ENCODE assay signal across 22 cellular contexts in genomic region chr9:112535364-112535763, GRCh38.
A peak's percentile ranks its signal among the peaks of the same experiment; 100 is the strongest.
DNase-seq lines count a peak whose midpoint lies in the region; ATAC-seq and TF ChIP-seq lines count a peak whose summit lies in the region.
"Had no signal": no experiment of that assay in that cellular context is flagged by ENCODE, and none has a peak within 500 bp of the region (broad histone marks: within the 10 kb centered on the region; RNA-seq: fewer than 3 reads in every experiment).

No MANE protein-coding gene starts in this region.

- H3K27ac Mint-ChIP-seq in stimulated activated memory B cell treated with anti-CD40 and anti-IgM and Interleukin-4, amounts not matched to agents 10 μg/mL and 1 μg/mL and 100 μg/mL, for 72 hours, result no peak overlapping the region
- H3K27ac Mint-ChIP-seq: activated CD4-positive, alpha-beta T cell treated with anti-CD3 and anti-CD28 coated beads, Interleukin-2, amount 10 ng/mL, durations not matched to agents 7 days and 5 days; activated CD8-positive, alpha-beta memory T cell treated with anti-CD3 and anti-CD28 coated beads, Interleukin-2, amount 10 ng/mL, durations not matched to agents 7 days and 5 days; activated naive CD4-positive, alpha-beta T cell treated with anti-CD3 and anti-CD28 coated beads for 36 hours; activated T-cell treated with anti-CD3 and anti-CD28 coated beads, Interleukin-2, amount 50 U/mL, for 72 hours had no signal

- peaks cover 4% of the 10 kb centered on the region for H3K36me3 Mint-ChIP-seq in stimulated activated memory B cell treated with anti-CD40 and anti-IgM and Interleukin-4, amounts not matched to agents 10 μg/mL and 1 μg/mL and 100 μg/mL, for 72 hours

- no peaks in the 10 kb centered on the region for H3K4me1 Mint-ChIP-seq in stimulated activated memory B cell treated with anti-CD40 and anti-IgM and Interleukin-4, amounts not matched to agents 10 μg/mL and 1 μg/mL and 100 μg/mL, for 72 hours
- H3K4me1 Mint-ChIP-seq: activated CD4-positive, alpha-beta T cell treated with anti-CD3 and anti-CD28 coated beads, Interleukin-2, amount 10 ng/mL, durations not matched to agents 7 days and 5 days; activated CD8-positive, alpha-beta memory T cell treated with anti-CD3 and anti-CD28 coated beads, Interleukin-2, amount 10 ng/mL, durations not matched to agents 7 days and 5 days had no signal

- no peaks in the 10 kb centered on the region for H3K9me3 Mint-ChIP-seq in stimulated activated memory B cell treated with anti-CD40 and anti-IgM and Interleukin-4, amounts not matched to agents 10 μg/mL and 1 μg/mL and 100 μg/mL, for 72 hours
- H3K9me3 Mint-ChIP-seq: activated CD4-positive, alpha-beta T cell treated with anti-CD3 and anti-CD28 coated beads, Interleukin-2, amount 10 ng/mL, durations not matched to agents 7 days and 5 days; activated naive CD4-positive, alpha-beta T cell treated with anti-CD3 and anti-CD28 coated beads for 36 hours had no signal

- no peaks in the 10 kb centered on the region for H3K27me3 Mint-ChIP-seq in stimulated activated memory B cell treated with anti-CD40 and anti-IgM and Interleukin-4, amounts not matched to agents 10 μg/mL and 1 μg/mL and 100 μg/mL, for 72 hours
- H3K27me3 Mint-ChIP-seq: activated CD4-positive, alpha-beta T cell treated with anti-CD3 and anti-CD28 coated beads, Interleukin-2, amount 10 ng/mL, durations not matched to agents 7 days and 5 days; activated CD8-positive, alpha-beta memory T cell treated with anti-CD3 and anti-CD28 coated beads, Interleukin-2, amount 10 ng/mL, durations not matched to agents 7 days and 5 days had no signal

- no peak overlapping the region for H3K4me3 Mint-ChIP-seq in stimulated activated memory B cell treated with anti-CD40 and anti-IgM and Interleukin-4, amounts not matched to agents 10 μg/mL and 1 μg/mL and 100 μg/mL, for 72 hours
- H3K4me3 Mint-ChIP-seq: activated CD4-positive, alpha-beta T cell treated with anti-CD3 and anti-CD28 coated beads, Interleukin-2, amount 10 ng/mL, durations not matched to agents 7 days and 5 days; activated CD8-positive, alpha-beta memory T cell treated with anti-CD3 and anti-CD28 coated beads, Interleukin-2, amount 10 ng/mL, durations not matched to agents 7 days and 5 days; activated naive CD4-positive, alpha-beta T cell treated with anti-CD3 and anti-CD28 coated beads for 36 hours; activated T-cell treated with anti-CD3 and anti-CD28 coated beads, Interleukin-2, amount 50 U/mL, for 72 hours had no signal

- DNase-seq in AG10803 (ENCODE audit: low read depth) (peak; percentile 45), NCI-H526 (lab: John Stamatoyannopoulos, UW) (peak; percentile 7 to 60), choroid plexus epithelial cell (ENCODE audit: low read depth) (peak; percentile 67), iris pigment epithelial cell (ENCODE audit: low read depth) (peak; percentile 65), kidney tubule cell (ENCODE audit: low spot score) (no peak), NOMO-1 treated with DMSO at 0.1 percent for 48 hours (lab: John Stamatoyannopoulos, UW; ENCODE audit: unreplicated experiment) (no peak), middle frontal gyrus (ENCODE audit: extremely low spot score, low spot score) (no peak)
- DNase-seq: activated CD4-positive, alpha-beta T cell treated with anti-CD3 and anti-CD28 coated beads, Interleukin-2, amount 10 ng/mL, durations not matched to agents 7 days and 5 days; activated CD8-positive, alpha-beta memory T cell treated with anti-CD3 and anti-CD28 coated beads, Interleukin-2, amount 10 ng/mL, durations not matched to agents 7 days and 5 days; activated naive CD4-positive, alpha-beta T cell treated with anti-CD3 and anti-CD28 coated beads for 36 hours; activated T-cell treated with anti-CD3 and anti-CD28 coated beads, Interleukin-2, amount 50 U/mL, for 72 hours; amniotic stem cell; BE2C; Kasumi-1; NCI-H2171 treated with DMSO at 0.1 percent for 48 hours; psoas muscle; stimulated activated CD8-positive, alpha-beta memory T cell treated with anti-CD3 and anti-CD28 coated beads, Interleukin-4, amount 100 ng/mL, for 48 hours; trophoblast cell had no signal

- TF ChIP-seq CTCF in AG10803 (conservative IDR thresholded peaks at IDR 0.05; ENCODE audit: low read length), result no peak
- TF ChIP-seq CTCF in choroid plexus epithelial cell (conservative IDR thresholded peaks at IDR 0.05; ENCODE audit: low read depth, low read length), result no peak

- no peak overlapping the region for H3K4me3 ChIP-seq in AG10803 (ENCODE audit: low read length)
- H3K4me3 ChIP-seq in choroid plexus epithelial cell (ENCODE audit: low read depth, low read length), result no peak overlapping the region
- H3K4me3 ChIP-seq: gastroesophageal sphincter, lung, psoas muscle had no signal

- no peak for ATAC-seq in stimulated activated memory B cell treated with anti-CD40 and anti-IgM and Interleukin-4, amounts not matched to agents 10 μg/mL and 1 μg/mL and 100 μg/mL, for 72 hours
- ATAC-seq: activated CD8-positive, alpha-beta memory T cell treated with anti-CD3 and anti-CD28 coated beads, Interleukin-2, amount 10 ng/mL, durations not matched to agents 7 days and 5 days; activated T-cell treated with anti-CD3 and anti-CD28 coated beads, Interleukin-2, amount 50 U/mL, for 72 hours; gastroesophageal sphincter; HCT116; psoas muscle had no signal

Comparison
In these comparisons a context has a peak if more than half of its experiments do, and no peak if none do; other contexts are left out.
1. DNase-seq: peak in AG10803 (single experiment), NCI-H526 (2 of 2), choroid plexus epithelial cell (single experiment) and iris pigment epithelial cell (single experiment); none in kidney tubule cell (single experiment), NOMO-1 treated with DMSO at 0.1 percent for 48 hours (single experiment) and middle frontal gyrus (single experiment).